In the genomic region with DNA sequence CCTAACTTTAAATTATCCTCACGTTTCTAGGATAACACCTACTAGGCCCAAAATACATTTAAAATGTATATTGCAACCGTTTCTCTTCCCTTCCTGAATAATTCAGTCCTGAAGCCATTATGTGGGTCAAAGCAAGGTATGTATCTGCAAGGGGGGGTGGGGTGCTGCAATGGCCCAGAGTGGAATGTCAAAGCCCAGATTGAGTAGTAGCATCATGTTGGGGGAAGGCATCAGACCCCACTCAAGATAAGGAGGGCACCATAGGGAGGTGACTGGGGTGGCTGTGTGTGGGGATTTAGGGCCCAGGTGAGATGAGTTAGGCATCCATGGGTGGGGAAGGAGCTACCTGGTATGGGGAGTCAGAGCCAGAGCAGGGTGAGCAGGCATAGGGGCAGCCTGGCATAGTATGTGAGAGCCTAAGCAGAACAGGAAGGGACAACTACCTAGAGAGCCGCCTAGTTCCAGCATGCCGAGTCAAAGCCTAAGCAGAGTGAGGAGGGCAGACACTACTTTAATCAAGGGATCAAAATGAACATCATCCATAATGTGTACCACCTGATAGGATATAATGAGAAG, we compare ENCODE assay signal across 2 cellular contexts.
TF ChIP-seq lines count a peak whose summit lies in the region.

No MANE protein-coding gene starts in this region.

TF ChIP-seq in GM23338, 12 proteins besides CTCF, POLR2A, EP300 and RAD21:
- TF ChIP-seq JUNB (IDR thresholded peaks at IDR 0.05; ENCODE audit: unreplicated experiment): no peak
- TF ChIP-seq ZNF114 (CRISPR knock-in tag; IDR thresholded peaks at IDR 0.05): no peak

TF ChIP-seq in H1, 55 proteins besides CTCF, POLR2A, EP300 and RAD21:
- no peak for TF ChIP-seq GABPA (IDR thresholded peaks at IDR 0.05; ENCODE audit: borderline replicate concordance, insufficient read depth, low read length)
- TF ChIP-seq TEAD4 (IDR thresholded peaks at IDR 0.05; ENCODE audit: low read depth, low read length): peak; percentile 49; the same call in 1 of the 2 replicates
TF ChIP-seq in H1: peak in this region for 1.
